13 cellular contexts compared by ENCODE assay signal in the genomic region with DNA sequence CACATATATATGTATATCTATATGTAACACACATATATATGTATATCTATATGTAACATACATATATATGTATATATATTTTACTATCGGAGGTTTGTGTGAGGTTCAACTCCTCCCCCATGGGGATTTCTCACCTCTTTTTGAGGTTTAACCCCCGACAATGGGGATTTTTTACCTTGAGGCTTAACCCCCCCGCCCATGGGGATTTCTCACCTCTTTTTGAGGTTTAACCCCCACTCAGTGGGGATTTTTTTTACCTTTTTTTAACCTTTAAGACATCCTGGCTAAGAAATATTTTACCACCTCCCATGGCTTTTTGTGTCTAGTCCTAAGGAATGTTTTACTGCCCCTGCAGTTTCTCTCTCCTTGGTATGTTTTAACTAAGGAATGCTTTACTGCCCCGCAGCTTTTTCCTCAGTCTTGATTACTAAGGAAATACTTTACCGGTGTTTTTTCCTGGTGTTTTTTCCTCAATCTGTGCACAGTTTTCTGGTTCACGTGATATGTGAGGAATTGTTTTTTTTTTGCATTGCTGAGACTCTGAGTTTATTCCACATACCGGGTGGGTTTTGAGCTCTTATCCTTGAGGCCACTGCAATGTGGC.
A peak's percentile ranks its signal among the peaks of the same experiment; 100 is the strongest.
DNase-seq lines count a peak whose midpoint lies in the region; ATAC-seq and TF ChIP-seq lines count a peak whose summit lies in the region.
"Had no signal": no experiment of that assay in that cellular context is flagged by ENCODE, and none has a peak within 500 bp of the region (broad histone marks: within the 10 kb centered on the region; RNA-seq: fewer than 3 reads in every experiment).

No MANE protein-coding gene starts in this region.

- no peak overlapping the region for H3K4me3 Mint-ChIP-seq in activated naive CD4-positive, alpha-beta T cell treated with anti-CD3 and anti-CD28 coated beads, Interleukin-2, amount 10 ng/mL, durations not matched to agents 7 days and 5 days
- H3K4me3 Mint-ChIP-seq in natural killer cell = no peak overlapping the region
- H3K4me3 Mint-ChIP-seq: endodermal cell had no signal

- peak; percentile 64 for DNase-seq in activated naive CD4-positive, alpha-beta T cell treated with Interleukin-2 at 50 U/mL for 16 hours
- DNase-seq in activated naive CD4-positive, alpha-beta T cell treated with anti-CD3 and anti-CD28 coated beads, Interleukin-2, amount 10 ng/mL, durations not matched to agents 7 days and 5 days = no peak
- DNase-seq in activated gamma-delta T cell treated with anti-CD3 and anti-CD28 coated beads, Interleukin-2, amount 50 U/mL, for 16 hours (ENCODE audit: low read depth) = peak; percentile 56
- DNase-seq in natural killer cell (peak; percentile 42), left ventricle myocardium superior (no peak), nucleus accumbens (lab: John Stamatoyannopoulos, UW) (no peak), COLO668 (lab: John Stamatoyannopoulos, UW; ENCODE audit: unreplicated experiment) (no peak), AML-193 (lab: John Stamatoyannopoulos, UW) (no peak)
- DNase-seq: ACHN, amniotic stem cell, endodermal cell, NCI-H82, thyroid gland had no signal

- no peaks in the 10 kb centered on the region for H3K9me3 Mint-ChIP-seq in activated naive CD4-positive, alpha-beta T cell treated with anti-CD3 and anti-CD28 coated beads, Interleukin-2, amount 10 ng/mL, durations not matched to agents 7 days and 5 days
- no peaks in the 10 kb centered on the region for H3K9me3 Mint-ChIP-seq in natural killer cell

- peaks cover 4% of the 10 kb centered on the region for H3K4me1 Mint-ChIP-seq in activated naive CD4-positive, alpha-beta T cell treated with anti-CD3 and anti-CD28 coated beads, Interleukin-2, amount 10 ng/mL, durations not matched to agents 7 days and 5 days
- peaks cover 9 to 13% of the 10 kb centered on the region in 2 donors for H3K4me1 Mint-ChIP-seq in natural killer cell
- H3K4me1 Mint-ChIP-seq: endodermal cell had no signal

- no peak overlapping the region for H3K27ac Mint-ChIP-seq in activated naive CD4-positive, alpha-beta T cell treated with anti-CD3 and anti-CD28 coated beads, Interleukin-2, amount 10 ng/mL, durations not matched to agents 7 days and 5 days
- peak overlapping the region; percentile 1 to 32 for H3K27ac Mint-ChIP-seq in natural killer cell
- H3K27ac Mint-ChIP-seq: endodermal cell had no signal

- ATAC-seq in natural killer cell = peak; percentile 46 to 84 (median 69)
- no peak for ATAC-seq in left ventricle myocardium superior

- peaks cover 22% of the 10 kb centered on the region for H3K27me3 Mint-ChIP-seq in activated naive CD4-positive, alpha-beta T cell treated with anti-CD3 and anti-CD28 coated beads, Interleukin-2, amount 10 ng/mL, durations not matched to agents 7 days and 5 days
- H3K27me3 Mint-ChIP-seq in natural killer cell (ENCODE audit: low read depth in 2 of 2) = peaks cover 10 to 13% of the 10 kb centered on the region in 2 donors

- no peak for TF ChIP-seq CTCF in natural killer cell (IDR thresholded peaks at IDR 0.05)

- no peaks in the 10 kb centered on the region for H3K36me3 Mint-ChIP-seq in activated naive CD4-positive, alpha-beta T cell treated with anti-CD3 and anti-CD28 coated beads, Interleukin-2, amount 10 ng/mL, durations not matched to agents 7 days and 5 days
- no peaks in the 10 kb centered on the region for H3K36me3 Mint-ChIP-seq in natural killer cell

- CTCF ChIA-PET in activated naive CD4-positive, alpha-beta T cell treated with anti-CD3 and anti-CD28 coated beads, Interleukin-2, amount 10 ng/mL, durations not matched to agents 7 days and 5 days (lab: Charles Lee) = no interaction called here

- intact Hi-C loops in natural killer cell (cut with micrococcal nuclease) = no loop called here
- intact Hi-C loops in left ventricle myocardium superior (cut with micrococcal nuclease) = no loop called here

Comparison
In these comparisons a context has a peak if more than half of its experiments do, and no peak if none do; other contexts are left out.
1. DNase-seq: peak in activated naive CD4-positive, alpha-beta T cell treated with Interleukin-2 at 50 U/mL for 16 hours (single experiment), activated gamma-delta T cell treated with anti-CD3 and anti-CD28 coated beads, Interleukin-2, amount 50 U/mL, for 16 hours (single experiment) and natural killer cell (single experiment); none in activated naive CD4-positive, alpha-beta T cell treated with anti-CD3 and anti-CD28 coated beads, Interleukin-2, amount 10 ng/mL, durations not matched to agents 7 days and 5 days (single experiment), left ventricle myocardium superior (single experiment), nucleus accumbens (0 of 56), COLO668 (single experiment) and AML-193 (0 of 2).